18 cellular contexts compared by ENCODE assay signal in genomic region chr10:91759581-91759986, GRCh38. TPM values are rescaled to one million over a fixed set of nuclear protein-coding genes. Genes with fewer than 3 reads are reported as not detected.
DNase-seq lines count a peak whose midpoint lies in the region; ATAC-seq, FAIRE-seq and TF ChIP-seq lines count a peak whose summit lies in the region.
"Had no signal": no experiment of that assay in that cellular context is flagged by ENCODE, and none has a peak within 500 bp of the region (broad histone marks: within the 10 kb centered on the region; RNA-seq: fewer than 3 reads in every experiment).

No MANE protein-coding gene starts in this region.

- FAIRE-seq in HTR-8/SVneo (lab: Jason Lieb, UNC), result peak; percentile 44

- no peak overlapping the region for H3K4me3 Mint-ChIP-seq in activated CD8-positive, alpha-beta T cell treated with anti-CD3 and anti-CD28 coated beads for 36 hours
- H3K4me3 Mint-ChIP-seq in activated CD8-positive, alpha-beta T cell treated with anti-CD3 and anti-CD28 coated beads, Interleukin-2, amount 10 ng/mL, durations not matched to agents 7 days and 5 days, result no peak overlapping the region
- H3K4me3 Mint-ChIP-seq: CD8-positive, alpha-beta T cell; dendritic cell treated with granulocyte-macrophage colony-stimulating factor and Interleukin-4, amounts not matched to agents 40 ng/mL and 50 ng/mL, for 4 days had no signal

- no peak overlapping the region for H3K27ac Mint-ChIP-seq in activated CD8-positive, alpha-beta T cell treated with anti-CD3 and anti-CD28 coated beads for 36 hours
- H3K27ac Mint-ChIP-seq in activated CD8-positive, alpha-beta T cell treated with anti-CD3 and anti-CD28 coated beads, Interleukin-2, amount 10 ng/mL, durations not matched to agents 7 days and 5 days, result no peak overlapping the region
- H3K27ac Mint-ChIP-seq: CD8-positive, alpha-beta T cell; dendritic cell treated with granulocyte-macrophage colony-stimulating factor and Interleukin-4, amounts not matched to agents 40 ng/mL and 50 ng/mL, for 4 days had no signal

- no peak for DNase-seq in activated CD8-positive, alpha-beta T cell treated with anti-CD3 and anti-CD28 coated beads for 36 hours
- DNase-seq in activated CD8-positive, alpha-beta T cell treated with anti-CD3 and anti-CD28 coated beads, Interleukin-2, amount 10 ng/mL, durations not matched to agents 7 days and 5 days, result no peak
- DNase-seq in HTR-8/SVneo (ENCODE audit: insufficient read length, low spot score), result no peak
- DNase-seq in astrocyte of the spinal cord (ENCODE audit: low read depth, low spot score), result peak; percentile 11
- peak; percentile 53 for DNase-seq in iris pigment epithelial cell (ENCODE audit: low read depth)
- no peak for DNase-seq in superior temporal gyrus (ENCODE audit: extremely low spot score)
- no peak for DNase-seq in T1000 (lab: John Stamatoyannopoulos, UW)
- DNase-seq: activated gamma-delta T cell treated with Interleukin-2 at 50 U/mL for 16 hours; CD8-positive, alpha-beta T cell; hypothalamus; midbrain; MM.1S; NCI-H2107; Peyer's patch; substantia nigra had no signal

- POLR2A ChIA-PET in activated CD8-positive, alpha-beta T cell treated with anti-CD3 and anti-CD28 coated beads for 36 hours (lab: Charles Lee), result interaction anchor here (1.0 kb wide), 1 partner anchor 161 kb away, joined by 4 read pairs; no protein-coding TSS in a partner anchor
- POLR2A ChIA-PET in activated CD8-positive, alpha-beta T cell treated with anti-CD3 and anti-CD28 coated beads, Interleukin-2, amount 10 ng/mL, durations not matched to agents 7 days and 5 days (lab: Charles Lee), result interaction anchor here (1.8 kb wide), 1 partner anchor 39 kb away, joined by 4 read pairs; no protein-coding TSS in a partner anchor

- no peak for TF ChIP-seq CTCF in activated CD8-positive, alpha-beta T cell treated with anti-CD3 and anti-CD28 coated beads for 36 hours (IDR thresholded peaks at IDR 0.05)
- TF ChIP-seq CTCF in astrocyte of the spinal cord (IDR thresholded peaks at IDR 0.05; ENCODE audit: low read depth, low read length), result no peak

- peaks cover 18% of the 10 kb centered on the region for H3K27me3 Mint-ChIP-seq in activated CD8-positive, alpha-beta T cell treated with anti-CD3 and anti-CD28 coated beads for 36 hours
- H3K27me3 Mint-ChIP-seq in activated CD8-positive, alpha-beta T cell treated with anti-CD3 and anti-CD28 coated beads, Interleukin-2, amount 10 ng/mL, durations not matched to agents 7 days and 5 days (ENCODE audit: low read depth), result peaks cover 38% of the 10 kb centered on the region
- H3K27me3 Mint-ChIP-seq: dendritic cell treated with granulocyte-macrophage colony-stimulating factor and Interleukin-4, amounts not matched to agents 40 ng/mL and 50 ng/mL, for 4 days had no signal

- in situ Hi-C loops in astrocyte of the spinal cord (cut with HindIII; ENCODE audit: low sequenced_read_pairs), result no loop called here

- no peaks in the 10 kb centered on the region for H3K9me3 Mint-ChIP-seq in activated CD8-positive, alpha-beta T cell treated with anti-CD3 and anti-CD28 coated beads for 36 hours
- H3K9me3 Mint-ChIP-seq in activated CD8-positive, alpha-beta T cell treated with anti-CD3 and anti-CD28 coated beads, Interleukin-2, amount 10 ng/mL, durations not matched to agents 7 days and 5 days (ENCODE audit: insufficient read depth), result no peaks in the 10 kb centered on the region
- H3K9me3 Mint-ChIP-seq: CD8-positive, alpha-beta T cell; dendritic cell treated with granulocyte-macrophage colony-stimulating factor and Interleukin-4, amounts not matched to agents 40 ng/mL and 50 ng/mL, for 4 days had no signal

- peak; percentile 45 for ATAC-seq in activated CD8-positive, alpha-beta T cell treated with anti-CD3 and anti-CD28 coated beads for 36 hours
- no peak for ATAC-seq in activated CD8-positive, alpha-beta T cell treated with anti-CD3 and anti-CD28 coated beads, Interleukin-2, amount 10 ng/mL, durations not matched to agents 7 days and 5 days
- ATAC-seq in GM19452 (IDR thresholded peaks at IDR 0.05; ENCODE audit: unreplicated experiment), result no peak
- ATAC-seq: CD8-positive, alpha-beta T cell had no signal

- H3K36me3 Mint-ChIP-seq in activated CD8-positive, alpha-beta T cell treated with anti-CD3 and anti-CD28 coated beads for 36 hours (ENCODE audit: low read depth), result no peaks in the 10 kb centered on the region
- no peaks in the 10 kb centered on the region for H3K36me3 Mint-ChIP-seq in activated CD8-positive, alpha-beta T cell treated with anti-CD3 and anti-CD28 coated beads, Interleukin-2, amount 10 ng/mL, durations not matched to agents 7 days and 5 days (ENCODE audit: low read depth)
- H3K36me3 Mint-ChIP-seq: CD8-positive, alpha-beta T cell had no signal

- no peak overlapping the region for H3K4me3 ChIP-seq in astrocyte of the spinal cord (ENCODE audit: low read depth, low read length)
- H3K4me3 ChIP-seq: Peyer's patch, right atrium auricular region had no signal

- CTCF ChIA-PET in activated CD8-positive, alpha-beta T cell treated with anti-CD3 and anti-CD28 coated beads for 36 hours (lab: Charles Lee), result interaction anchor here (1.1 to 5.1 kb wide), 17 partner anchors 11 to 461 kb away, joined by 3 to 62 read pairs (median 7); partner anchors contain the start of genes BTAF1, FGFBP3 and TNKS2
- CTCF ChIA-PET in activated CD8-positive, alpha-beta T cell treated with anti-CD3 and anti-CD28 coated beads, Interleukin-2, amount 10 ng/mL, durations not matched to agents 7 days and 5 days (lab: Charles Lee), result interaction anchor here (0.9 to 4.2 kb wide), 9 partner anchors 8 to 611 kb away, joined by 3 to 27 read pairs (median 4); partner anchors contain the start of genes BTAF1, FGFBP3 and TNKS2

- H3K4me1 Mint-ChIP-seq in activated CD8-positive, alpha-beta T cell treated with anti-CD3 and anti-CD28 coated beads for 36 hours (ENCODE audit: low read depth), result peaks cover 2% of the 10 kb centered on the region
- no peaks in the 10 kb centered on the region for H3K4me1 Mint-ChIP-seq in activated CD8-positive, alpha-beta T cell treated with anti-CD3 and anti-CD28 coated beads, Interleukin-2, amount 10 ng/mL, durations not matched to agents 7 days and 5 days (ENCODE audit: low read depth)

- intact Hi-C loops in activated CD8-positive, alpha-beta T cell treated with anti-CD3 and anti-CD28 coated beads for 36 hours (cut with micrococcal nuclease), result loop anchor here (2.0 kb wide), 1 partner anchor 153 kb away; no protein-coding TSS in a partner anchor

RNA-seq across cellular contexts. Expression of gene TNKS2, which starts 38.6 kb away (rescaled TPM):
- 10 to 100 TPM; 22.1 to 22.8 TPM for total RNA-seq in activated CD8-positive, alpha-beta T cell treated with anti-CD3 and anti-CD28 coated beads for 36 hours
- total RNA-seq in activated CD8-positive, alpha-beta T cell treated with anti-CD3 and anti-CD28 coated beads, Interleukin-2, amount 10 ng/mL, durations not matched to agents 7 days and 5 days, result 10 to 100 TPM; 27.5 to 28.4 TPM

Comparison
In these comparisons a context has a peak if more than half of its experiments do, and no peak if none do; other contexts are left out.
1. DNase-seq: peak in astrocyte of the spinal cord (single experiment) and iris pigment epithelial cell (single experiment); none in activated CD8-positive, alpha-beta T cell treated with anti-CD3 and anti-CD28 coated beads for 36 hours (single experiment), activated CD8-positive, alpha-beta T cell treated with anti-CD3 and anti-CD28 coated beads, Interleukin-2, amount 10 ng/mL, durations not matched to agents 7 days and 5 days (single experiment), HTR-8/SVneo (single experiment), superior temporal gyrus (single experiment) and T1000 (single experiment).